Comparison of ENCODE assay signal across 28 cellular contexts in the genomic region with DNA sequence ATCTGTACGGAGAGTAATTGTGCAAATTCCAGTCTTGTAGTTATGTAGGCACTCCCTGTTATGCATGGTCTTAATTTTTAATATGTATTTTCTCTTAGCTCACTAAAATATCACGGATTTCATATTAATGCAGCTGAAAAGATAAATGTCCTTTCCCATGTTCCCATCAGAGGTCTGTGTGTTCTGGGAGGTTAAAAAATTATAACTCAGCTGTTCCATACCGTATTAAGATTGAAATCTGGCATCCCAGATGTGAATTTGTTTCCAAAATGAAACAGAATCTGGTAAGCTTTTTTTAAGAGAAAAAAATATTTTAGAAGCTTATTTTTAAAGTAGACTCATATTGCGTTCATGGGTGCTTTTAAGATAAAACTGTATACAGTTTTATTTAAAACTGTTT. TPM values are rescaled to one million over a fixed set of nuclear protein-coding genes. Genes with fewer than 3 reads are reported as not detected.
"Had no signal": no experiment of that assay in that cellular context is flagged by ENCODE, and none has a peak within 500 bp of the region (broad histone marks: within the 10 kb centered on the region; RNA-seq: fewer than 3 reads in every experiment).

No MANE protein-coding gene starts in this region.

- ATAC-seq: activated CD4-positive, alpha-beta T cell treated with anti-CD3 and anti-CD28 coated beads for 36 hours; activated CD8-positive, alpha-beta memory T cell treated with anti-CD3 and anti-CD28 coated beads, Interleukin-2, amount 10 ng/mL, durations not matched to agents 7 days and 5 days; activated CD8-positive, alpha-beta T cell treated with anti-CD3 and anti-CD28 coated beads, Interleukin-2, amount 10 ng/mL, durations not matched to agents 7 days and 5 days; activated naive CD4-positive, alpha-beta T cell treated with anti-CD3 and anti-CD28 coated beads, Interleukin-2, amount 50 U/mL, for 72 hours; effector memory CD8-positive, alpha-beta T cell; gastroesophageal sphincter had no signal

- DNase-seq: activated CD4-positive, alpha-beta memory T cell treated with anti-CD3 and anti-CD28 coated beads for 36 hours; activated CD4-positive, alpha-beta T cell treated with anti-CD3 and anti-CD28 coated beads for 36 hours; activated CD4-positive, alpha-beta T cell treated with anti-CD3 and anti-CD28 coated beads, Interleukin-2, amount 10 ng/mL, durations not matched to agents 24 days and 14 days; activated CD4-positive, CD25-positive, alpha-beta regulatory T cell; activated CD4-positive, CD25-positive, alpha-beta regulatory T cell treated with anti-CD3 and anti-CD28 coated beads, Interleukin-2, amount 50 U/mL, for 72 hours; activated CD8-positive, alpha-beta memory T cell treated with anti-CD3 and anti-CD28 coated beads, Interleukin-2, amount 10 ng/mL, durations not matched to agents 7 days and 5 days; activated CD8-positive, alpha-beta memory T cell treated with anti-CD3 and anti-CD28 coated beads, Interleukin-2, amount 50 U/mL, for 4 hours; activated CD8-positive, alpha-beta T cell treated with anti-CD3 and anti-CD28 coated beads, Interleukin-2, amount 10 ng/mL, durations not matched to agents 7 days and 5 days; activated effector memory CD4-positive, alpha-beta T cell treated with anti-CD3 and anti-CD28 coated beads, Interleukin-2, amount 50 U/mL, for 16 hours; activated naive CD4-positive, alpha-beta T cell treated with anti-CD3 and anti-CD28 coated beads for 36 hours; activated naive CD8-positive, alpha-beta T cell treated with anti-CD3 and anti-CD28 coated beads, Interleukin-2, amount 10 ng/mL, durations not matched to agents 7 days and 5 days; activated T-cell treated with anti-CD3 and anti-CD28 coated beads, Interleukin-2, amount 50 U/mL, for 1 hour; activated T-cell treated with anti-CD3 and anti-CD28 coated beads, Interleukin-2, amount 50 U/mL, for 48 hours; central memory CD4-positive, alpha-beta T cell; cerebellar nuclear complex; effector CD4-positive, alpha-beta T cell; effector memory CD8-positive, alpha-beta T cell; esophagus squamous epithelium; foreskin melanocyte; T-helper 2 cell had no signal

- H3K4me3 ChIP-seq: ascending aorta, breast epithelium, cardiac muscle cell, coronary artery, esophagus squamous epithelium, gastroesophageal sphincter had no signal

- H3K36me3 ChIP-seq: ascending aorta, breast epithelium, cardiac muscle cell, esophagus squamous epithelium, gastroesophageal sphincter had no signal

- H3K4me1 ChIP-seq: ascending aorta, breast epithelium had no signal

- H3K9me3 ChIP-seq: ascending aorta, breast epithelium, esophagus squamous epithelium, gastroesophageal sphincter had no signal

- H3K27ac ChIP-seq: ascending aorta, breast epithelium, cardiac muscle cell, coronary artery, esophagus squamous epithelium, gastroesophageal sphincter had no signal

- H3K27me3 ChIP-seq: ascending aorta, breast epithelium, cardiac muscle cell, esophagus squamous epithelium, gastroesophageal sphincter had no signal

RNA-seq across cellular contexts. Expression of gene SEMA6A, which starts 44.3 kb away (rescaled TPM):
- total RNA-seq: activated CD4-positive, alpha-beta memory T cell treated with anti-CD3 and anti-CD28 coated beads for 36 hours; activated CD4-positive, alpha-beta T cell treated with anti-CD3 and anti-CD28 coated beads for 36 hours; activated CD8-positive, alpha-beta memory T cell treated with anti-CD3 and anti-CD28 coated beads for 36 hours; activated CD8-positive, alpha-beta T cell treated with anti-CD3 and anti-CD28 coated beads, Interleukin-2, amount 10 ng/mL, durations not matched to agents 7 days and 5 days; activated naive CD8-positive, alpha-beta T cell treated with anti-CD3 and anti-CD28 coated beads, Interleukin-2, amount 10 ng/mL, durations not matched to agents 7 days and 5 days; activated T-helper 2 cell treated with anti-CD3 and anti-CD28 coated beads, Interferon-gamma antibody, Interleukin-2, Interleukin-4, amounts not matched to agents 10 μg/mL and 5 μg/mL and 100 μg/mL, durations not matched to agents 14 hours and 24 hours and 36 hours had no signal
